ENCODE assay signal across 10 cellular contexts in genomic region chr22:27108425-27109114, GRCh38.
A peak's percentile ranks its signal among the peaks of the same experiment; 100 is the strongest.
DNase-seq lines count a peak whose midpoint lies in the region; ATAC-seq and TF ChIP-seq lines count a peak whose summit lies in the region.
"Had no signal": no experiment of that assay in that cellular context is flagged by ENCODE, and none has a peak within 500 bp of the region (broad histone marks: within the 10 kb centered on the region; RNA-seq: fewer than 3 reads in every experiment).

No MANE protein-coding gene starts in this region.

- no peaks in the 10 kb centered on the region for H3K9me2 ChIP-seq in GM23248 (ENCODE audit: insufficient read depth)

- no peaks in the 10 kb centered on the region for H3K36me3 Mint-ChIP-seq in activated naive CD4-positive, alpha-beta T cell treated with anti-CD3 and anti-CD28 coated beads, Interleukin-2, amount 50 U/mL, for 72 hours
- no peaks in the 10 kb centered on the region for H3K36me3 Mint-ChIP-seq in CD4-positive, alpha-beta T cell (ENCODE audit: low read depth)
- H3K36me3 Mint-ChIP-seq: CD4-positive, alpha-beta memory T cell had no signal

- in situ Hi-C loops in GM23248 (cut with MboI) = no loop called here

- no peak overlapping the region for H3K27ac ChIP-seq in GM23248
- no peak overlapping the region for H3K27ac ChIP-seq in CD4-positive, alpha-beta T cell (ENCODE audit: low read depth, low read length)

- WGBS in GM23248 (ENCODE audit: low coverage in 1 of 2, low lambda C conversion rate in 2 of 2, missing lambda C conversion rate in 2 of 2), 2 experiments = 35 to 38% methylated on average over 20 of the region's 20 CpGs

- POLR2A ChIA-PET in CD4-positive, alpha-beta T cell (lab: Charles Lee) = no interaction called here

- no peak overlapping the region for H3K9ac ChIP-seq in GM23248

- peak overlapping the region; percentile 22 for H3K4me2 ChIP-seq in GM23248 (ENCODE audit: unreplicated experiment)

- no peak overlapping the region for H2AFZ ChIP-seq in GM23248

- DNase-seq in GM23248 (no peak), hypothalamus (lab: John Stamatoyannopoulos, UW) (peak in 31 of 51 donors; percentile 6 to 73 (median 45)), sciatic nerve (ENCODE audit: low spot score) (peak; percentile 77)
- DNase-seq in activated naive CD4-positive, alpha-beta T cell treated with anti-CD3 and anti-CD28 coated beads, Interleukin-2, amount 50 U/mL, for 72 hours (ENCODE audit: low spot score in 2 of 2) = no peak
- no peak for DNase-seq in CD4-positive, alpha-beta T cell
- DNase-seq: CD4-positive, alpha-beta memory T cell had no signal

- no peak overlapping the region for H3K27ac Mint-ChIP-seq in activated naive CD4-positive, alpha-beta T cell treated with anti-CD3 and anti-CD28 coated beads, Interleukin-2, amount 50 U/mL, for 72 hours
- no peak overlapping the region for H3K27ac Mint-ChIP-seq in CD4-positive, alpha-beta T cell
- H3K27ac Mint-ChIP-seq: CD4-positive, alpha-beta memory T cell had no signal

- H3K9me3 Mint-ChIP-seq in activated naive CD4-positive, alpha-beta T cell treated with anti-CD3 and anti-CD28 coated beads, Interleukin-2, amount 50 U/mL, for 72 hours = peaks cover 5% of the 10 kb centered on the region in 2 donors
- H3K9me3 Mint-ChIP-seq in CD4-positive, alpha-beta T cell = peaks cover 4% of the 10 kb centered on the region

- H3K9me3 ChIP-seq in GM23248 (ENCODE audit: low read depth) = no peaks in the 10 kb centered on the region
- no peaks in the 10 kb centered on the region for H3K9me3 ChIP-seq in CD4-positive, alpha-beta T cell (ENCODE audit: control insufficient read depth, low read length)

- CTCF ChIA-PET in CD4-positive, alpha-beta T cell (lab: Charles Lee) = no interaction called here

- H3K4me3 Mint-ChIP-seq in CD4-positive, alpha-beta T cell = no peak overlapping the region
- H3K4me3 Mint-ChIP-seq: CD4-positive, alpha-beta memory T cell; IgD-negative memory B cell had no signal

- no peaks in the 10 kb centered on the region for H3K4me1 Mint-ChIP-seq in CD4-positive, alpha-beta T cell (ENCODE audit: low read depth)
- H3K4me1 Mint-ChIP-seq: CD4-positive, alpha-beta memory T cell; IgD-negative memory B cell had no signal

- peaks cover 43% of the 10 kb centered on the region for H3F3A ChIP-seq in GM23248 (ENCODE audit: insufficient read depth)

- no peaks in the 10 kb centered on the region for H3K79me2 ChIP-seq in GM23248 (ENCODE audit: insufficient read depth)

- ATAC-seq in SK-N-SH treated with all-trans-retinoic acid at 6 μM for 48 hours = no peak
- ATAC-seq in sciatic nerve = peak; percentile 80
- no peak for ATAC-seq in GM21723 (IDR thresholded peaks at IDR 0.05; ENCODE audit: unreplicated experiment)
- ATAC-seq in activated naive CD4-positive, alpha-beta T cell treated with anti-CD3 and anti-CD28 coated beads, Interleukin-2, amount 50 U/mL, for 72 hours = no peak
- ATAC-seq in CD4-positive, alpha-beta T cell (ENCODE audit: poor library complexity) = no peak
- ATAC-seq in HG03432 (IDR thresholded peaks at IDR 0.05; ENCODE audit: unreplicated experiment) = no peak

- no peaks in the 10 kb centered on the region for H3K36me3 ChIP-seq in GM23248 (ENCODE audit: low read depth)

- no peaks in the 10 kb centered on the region for H3K27me3 ChIP-seq in GM23248 (replicated peaks; ENCODE audit: insufficient read depth)
- H3K27me3 ChIP-seq in CD4-positive, alpha-beta T cell (ENCODE audit: control insufficient read depth, insufficient read depth, low read length) = no peaks in the 10 kb centered on the region

- H3K4me3 ChIP-seq in GM23248 = no peak overlapping the region

- intact Hi-C loops in sciatic nerve (cut with DNase I) = no loop called here
- intact Hi-C loops in CD4-positive, alpha-beta T cell (cut with DNase I, micrococcal nuclease) = no loop called here

- H3K4me1 ChIP-seq in GM23248 (ENCODE audit: insufficient read depth) = peaks cover 54% of the 10 kb centered on the region

- no peak for TF ChIP-seq CTCF in CD4-positive, alpha-beta T cell (IDR thresholded peaks at IDR 0.05)

- peaks cover 38% of the 10 kb centered on the region for H3K27me3 Mint-ChIP-seq in CD4-positive, alpha-beta T cell

- no peaks in the 10 kb centered on the region for H4K20me1 ChIP-seq in GM23248 (ENCODE audit: insufficient read depth)

TF ChIP-seq in SK-N-SH treated with all-trans-retinoic acid at 6 μM for 48 hours, 23 proteins besides CTCF, POLR2A, EP300 and RAD21:
- TF ChIP-seq SNAI2 (CRISPR knock-in tag; IDR thresholded peaks at IDR 0.05) (0 out of 2 replicates have a peak, but pooled peaks have one; percentile 27), GLIS3 (CRISPR knock-in tag; IDR thresholded peaks at IDR 0.05) (no peak; the same call in 1 of the 2 replicates)
TF ChIP-seq in SK-N-SH treated with all-trans-retinoic acid at 6 μM for 48 hours: peak in this region for 1.

Comparison
In these comparisons a context has a peak if more than half of its experiments do, and no peak if none do; other contexts are left out.
1. DNase-seq: peak in hypothalamus (31 of 51) and sciatic nerve (single experiment); none in GM23248 (single experiment), activated naive CD4-positive, alpha-beta T cell treated with anti-CD3 and anti-CD28 coated beads, Interleukin-2, amount 50 U/mL, for 72 hours (0 of 2) and CD4-positive, alpha-beta T cell (0 of 10).